Comparison of ENCODE assay signal across 19 cellular contexts in genomic region chr17:62206550-62206949, GRCh38.
"Had no signal": no experiment of that assay in that cellular context is flagged by ENCODE, and none has a peak within 500 bp of the region (broad histone marks: within the 10 kb centered on the region; RNA-seq: fewer than 3 reads in every experiment).

No MANE protein-coding gene starts in this region.

- H3K27me3 ChIP-seq: body of pancreas, gastrocnemius medialis, heart left ventricle had no signal

- H3K9me3 Mint-ChIP-seq: activated CD4-positive, alpha-beta T cell treated with anti-CD3 and anti-CD28 coated beads, Interleukin-2, amount 10 ng/mL, durations not matched to agents 7 days and 5 days; activated T-helper 2 cell treated with anti-CD3 and anti-CD28 coated beads, Interferon-gamma antibody, Interleukin-2, Interleukin-4, amounts not matched to agents 10 μg/mL and 5 μg/mL and 100 μg/mL, durations not matched to agents 14 hours and 24 hours and 36 hours; natural killer cell had no signal

- H3K36me3 Mint-ChIP-seq: natural killer cell; stimulated activated memory B cell treated with anti-CD40 and anti-IgM and Interleukin-4, amounts not matched to agents 10 μg/mL and 1 μg/mL and 100 μg/mL, for 72 hours had no signal

- H3K4me1 Mint-ChIP-seq: activated CD4-positive, alpha-beta T cell treated with anti-CD3 and anti-CD28 coated beads, Interleukin-2, amount 10 ng/mL, durations not matched to agents 7 days and 5 days; endodermal cell; natural killer cell; stimulated activated memory B cell treated with anti-CD40 and anti-IgM and Interleukin-4, amounts not matched to agents 10 μg/mL and 1 μg/mL and 100 μg/mL, for 72 hours had no signal

- H3K9me3 ChIP-seq: body of pancreas, gastrocnemius medialis, thoracic aorta had no signal

- H3K36me3 ChIP-seq: gastrocnemius medialis, heart left ventricle, left ventricle myocardium inferior, thoracic aorta had no signal

- H3K27ac ChIP-seq: body of pancreas, gastrocnemius medialis, heart left ventricle, left ventricle myocardium inferior, thoracic aorta had no signal

- H3K4me3 Mint-ChIP-seq: activated CD4-positive, alpha-beta T cell treated with anti-CD3 and anti-CD28 coated beads, Interleukin-2, amount 10 ng/mL, durations not matched to agents 7 days and 5 days; activated CD8-positive, alpha-beta T cell treated with anti-CD3 and anti-CD28 coated beads, Interleukin-2, amount 10 ng/mL, durations not matched to agents 7 days and 5 days; activated naive CD4-positive, alpha-beta T cell treated with anti-CD3 and anti-CD28 coated beads for 36 hours; activated T-cell treated with anti-CD3 and anti-CD28 coated beads, Interleukin-2, amount 50 U/mL, for 24 hours; endodermal cell; natural killer cell; stimulated activated memory B cell treated with anti-CD40 and anti-IgM and Interleukin-4, amounts not matched to agents 10 μg/mL and 1 μg/mL and 100 μg/mL, for 72 hours had no signal

- H3K27me3 Mint-ChIP-seq: stimulated activated memory B cell treated with anti-CD40 and anti-IgM and Interleukin-4, amounts not matched to agents 10 μg/mL and 1 μg/mL and 100 μg/mL, for 72 hours had no signal

- DNase-seq: activated CD4-positive, alpha-beta T cell treated with anti-CD3 and anti-CD28 coated beads, Interleukin-2, amount 10 ng/mL, durations not matched to agents 7 days and 5 days; activated CD4-positive, CD25-positive, alpha-beta regulatory T cell; activated CD8-positive, alpha-beta T cell treated with anti-CD3 and anti-CD28 coated beads, Interleukin-2, amount 10 ng/mL, durations not matched to agents 7 days and 5 days; activated naive CD4-positive, alpha-beta T cell treated with anti-CD3 and anti-CD28 coated beads for 36 hours; activated T-cell treated with anti-CD3 and anti-CD28 coated beads, Interleukin-2, amount 50 U/mL, for 24 hours; body of pancreas; caudate nucleus; endodermal cell; gastrocnemius medialis; heart left ventricle; kidney glomerular epithelial cell; left ventricle myocardium inferior; mesendoderm; natural killer cell; stimulated activated CD4-positive, alpha-beta T cell treated with anti-CD3 and anti-CD28 coated beads, Interleukin-4, amount 100 ng/mL, for 4 hours; T-helper 9 cell had no signal

- H3K27ac Mint-ChIP-seq: activated CD4-positive, alpha-beta T cell treated with anti-CD3 and anti-CD28 coated beads, Interleukin-2, amount 10 ng/mL, durations not matched to agents 7 days and 5 days; activated CD8-positive, alpha-beta T cell treated with anti-CD3 and anti-CD28 coated beads, Interleukin-2, amount 10 ng/mL, durations not matched to agents 7 days and 5 days; activated naive CD4-positive, alpha-beta T cell treated with anti-CD3 and anti-CD28 coated beads for 36 hours; activated T-cell treated with anti-CD3 and anti-CD28 coated beads, Interleukin-2, amount 50 U/mL, for 24 hours; activated T-helper 2 cell treated with anti-CD3 and anti-CD28 coated beads, Interferon-gamma antibody, Interleukin-2, Interleukin-4, amounts not matched to agents 10 μg/mL and 5 μg/mL and 100 μg/mL, durations not matched to agents 14 hours and 24 hours and 36 hours; endodermal cell; natural killer cell; stimulated activated memory B cell treated with anti-CD40 and anti-IgM and Interleukin-4, amounts not matched to agents 10 μg/mL and 1 μg/mL and 100 μg/mL, for 72 hours had no signal

- H3K4me1 ChIP-seq: body of pancreas, gastrocnemius medialis, heart left ventricle, left ventricle myocardium inferior had no signal

- H3K4me3 ChIP-seq: body of pancreas, gastrocnemius medialis, heart left ventricle, left ventricle myocardium inferior, thoracic aorta had no signal
